ENCODE assay signal across 1 cellular context in the genomic region with DNA sequence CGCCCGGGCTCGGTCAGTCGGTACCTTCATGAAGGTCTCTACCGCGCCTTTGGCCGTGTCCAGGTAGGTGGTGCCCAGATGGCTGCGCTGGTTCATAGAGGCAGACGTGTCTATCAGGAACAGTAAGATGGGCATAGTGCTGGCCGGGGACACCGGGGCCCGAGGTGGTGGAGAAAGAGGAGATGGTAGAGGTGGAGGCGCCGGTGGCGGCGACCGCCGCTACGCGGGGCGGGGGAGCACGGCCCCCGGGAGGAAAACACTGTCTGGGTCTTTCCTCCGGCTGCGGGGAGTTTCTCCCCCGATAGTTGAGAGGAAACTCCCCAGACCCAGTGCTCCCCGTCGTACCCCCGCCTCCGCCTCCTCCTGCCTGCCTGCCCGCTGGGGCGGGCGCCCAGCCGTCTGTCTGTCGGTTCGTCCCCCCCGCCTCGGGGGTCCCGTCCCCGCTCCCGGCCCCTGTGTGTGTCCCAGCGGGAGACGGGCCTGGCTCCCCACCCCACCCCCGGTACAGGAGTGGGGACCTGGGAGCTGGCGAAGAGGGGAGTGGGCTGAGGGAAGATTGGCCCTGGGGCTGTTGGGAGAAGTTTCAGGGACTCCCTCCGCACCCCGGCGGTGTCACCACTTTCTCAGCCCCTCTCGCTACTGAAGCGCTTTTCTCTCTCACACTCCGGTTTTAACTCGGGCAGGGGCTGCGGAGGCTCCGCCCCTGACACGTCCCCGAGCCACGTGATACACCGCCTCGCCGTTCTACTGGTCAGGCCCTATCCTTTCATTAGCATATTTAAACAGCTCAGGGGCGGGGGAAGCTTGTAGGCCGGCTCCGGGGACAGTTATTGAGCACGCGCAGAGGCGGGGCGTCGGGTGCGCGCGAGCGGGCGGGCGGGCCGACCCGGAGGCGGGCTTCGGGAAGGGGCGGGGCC.
A peak's percentile ranks its signal among the peaks of the same experiment; 100 is the strongest.
TF ChIP-seq lines count a peak whose summit lies in the region.

A gene with protein sequence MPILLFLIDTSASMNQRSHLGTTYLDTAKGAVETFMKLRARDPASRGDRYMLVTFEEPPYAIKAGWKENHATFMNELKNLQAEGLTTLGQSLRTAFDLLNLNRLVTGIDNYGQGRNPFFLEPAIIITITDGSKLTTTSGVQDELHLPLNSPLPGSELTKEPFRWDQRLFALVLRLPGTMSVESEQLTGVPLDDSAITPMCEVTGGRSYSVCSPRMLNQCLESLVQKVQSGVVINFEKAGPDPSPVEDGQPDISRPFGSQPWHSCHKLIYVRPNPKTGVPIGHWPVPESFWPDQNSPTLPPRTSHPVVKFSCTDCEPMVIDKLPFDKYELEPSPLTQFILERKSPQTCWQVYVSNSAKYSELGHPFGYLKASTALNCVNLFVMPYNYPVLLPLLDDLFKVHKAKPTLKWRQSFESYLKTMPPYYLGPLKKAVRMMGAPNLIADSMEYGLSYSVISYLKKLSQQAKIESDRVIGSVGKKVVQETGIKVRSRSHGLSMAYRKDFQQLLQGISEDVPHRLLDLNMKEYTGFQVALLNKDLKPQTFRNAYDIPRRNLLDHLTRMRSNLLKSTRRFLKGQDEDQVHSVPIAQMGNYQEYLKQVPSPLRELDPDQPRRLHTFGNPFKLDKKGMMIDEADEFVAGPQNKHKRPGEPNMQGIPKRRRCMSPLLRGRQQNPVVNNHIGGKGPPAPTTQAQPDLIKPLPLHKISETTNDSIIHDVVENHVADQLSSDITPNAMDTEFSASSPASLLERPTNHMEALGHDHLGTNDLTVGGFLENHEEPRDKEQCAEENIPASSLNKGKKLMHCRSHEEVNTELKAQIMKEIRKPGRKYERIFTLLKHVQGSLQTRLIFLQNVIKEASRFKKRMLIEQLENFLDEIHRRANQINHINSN (minus strand): TSS at position 646 of the 917 bp plus-strand sequence. CDS start 511 bp downstream, at position 135.

TF ChIP-seq in HepG2, 621 proteins besides CTCF, POLR2A, EP300 and RAD21 (continued from another document and continues in another):
- TF ChIP-seq, protein P1, sequence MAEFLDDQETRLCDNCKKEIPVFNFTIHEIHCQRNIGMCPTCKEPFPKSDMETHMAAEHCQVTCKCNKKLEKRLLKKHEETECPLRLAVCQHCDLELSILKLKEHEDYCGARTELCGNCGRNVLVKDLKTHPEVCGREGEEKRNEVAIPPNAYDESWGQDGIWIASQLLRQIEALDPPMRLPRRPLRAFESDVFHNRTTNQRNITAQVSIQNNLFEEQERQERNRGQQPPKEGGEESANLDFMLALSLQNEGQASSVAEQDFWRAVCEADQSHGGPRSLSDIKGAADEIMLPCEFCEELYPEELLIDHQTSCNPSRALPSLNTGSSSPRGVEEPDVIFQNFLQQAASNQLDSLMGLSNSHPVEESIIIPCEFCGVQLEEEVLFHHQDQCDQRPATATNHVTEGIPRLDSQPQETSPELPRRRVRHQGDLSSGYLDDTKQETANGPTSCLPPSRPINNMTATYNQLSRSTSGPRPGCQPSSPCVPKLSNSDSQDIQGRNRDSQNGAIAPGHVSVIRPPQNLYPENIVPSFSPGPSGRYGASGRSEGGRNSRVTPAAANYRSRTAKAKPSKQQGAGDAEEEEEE (CRISPR knock-in tag; IDR thresholded peaks at IDR 0.05; ENCODE audit: borderline replicate concordance), result no peak; the same call in 1 of the 2 replicates
- peak; percentile 91 for TF ChIP-seq RAD51 (IDR thresholded peaks at IDR 0.05; ENCODE audit: borderline replicate concordance)
- TF ChIP-seq MED1 (CRISPR knock-in tag; IDR thresholded peaks at IDR 0.05), result peak; percentile 68
- peak; percentile 31; the same call in 1 of the 2 replicates for TF ChIP-seq ZNF138 (CRISPR knock-in tag; IDR thresholded peaks at IDR 0.05; ENCODE audit: low read depth)
- TF ChIP-seq NFKBIZ (CRISPR knock-in tag; IDR thresholded peaks at IDR 0.05), result no peak
- TF ChIP-seq, protein P2, sequence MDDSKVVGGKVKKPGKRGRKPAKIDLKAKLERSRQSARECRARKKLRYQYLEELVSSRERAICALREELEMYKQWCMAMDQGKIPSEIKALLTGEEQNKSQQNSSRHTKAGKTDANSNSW (CRISPR knock-in tag; IDR thresholded peaks at IDR 0.05; ENCODE audit: borderline replicate concordance), result no peak
- TF ChIP-seq, protein P3, sequence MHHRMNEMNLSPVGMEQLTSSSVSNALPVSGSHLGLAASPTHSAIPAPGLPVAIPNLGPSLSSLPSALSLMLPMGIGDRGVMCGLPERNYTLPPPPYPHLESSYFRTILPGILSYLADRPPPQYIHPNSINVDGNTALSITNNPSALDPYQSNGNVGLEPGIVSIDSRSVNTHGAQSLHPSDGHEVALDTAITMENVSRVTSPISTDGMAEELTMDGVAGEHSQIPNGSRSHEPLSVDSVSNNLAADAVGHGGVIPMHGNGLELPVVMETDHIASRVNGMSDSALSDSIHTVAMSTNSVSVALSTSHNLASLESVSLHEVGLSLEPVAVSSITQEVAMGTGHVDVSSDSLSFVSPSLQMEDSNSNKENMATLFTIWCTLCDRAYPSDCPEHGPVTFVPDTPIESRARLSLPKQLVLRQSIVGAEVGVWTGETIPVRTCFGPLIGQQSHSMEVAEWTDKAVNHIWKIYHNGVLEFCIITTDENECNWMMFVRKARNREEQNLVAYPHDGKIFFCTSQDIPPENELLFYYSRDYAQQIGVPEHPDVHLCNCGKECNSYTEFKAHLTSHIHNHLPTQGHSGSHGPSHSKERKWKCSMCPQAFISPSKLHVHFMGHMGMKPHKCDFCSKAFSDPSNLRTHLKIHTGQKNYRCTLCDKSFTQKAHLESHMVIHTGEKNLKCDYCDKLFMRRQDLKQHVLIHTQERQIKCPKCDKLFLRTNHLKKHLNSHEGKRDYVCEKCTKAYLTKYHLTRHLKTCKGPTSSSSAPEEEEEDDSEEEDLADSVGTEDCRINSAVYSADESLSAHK (CRISPR knock-in tag; IDR thresholded peaks at IDR 0.05; ENCODE audit: borderline replicate concordance), result peak; percentile 61; the same call in 1 of the 2 replicates
- TF ChIP-seq HDAC2 (CRISPR knock-in tag; IDR thresholded peaks at IDR 0.05), result no peak
- no peak for TF ChIP-seq ZNF30 (CRISPR knock-in tag; IDR thresholded peaks at IDR 0.05)
- TF ChIP-seq, protein P4, sequence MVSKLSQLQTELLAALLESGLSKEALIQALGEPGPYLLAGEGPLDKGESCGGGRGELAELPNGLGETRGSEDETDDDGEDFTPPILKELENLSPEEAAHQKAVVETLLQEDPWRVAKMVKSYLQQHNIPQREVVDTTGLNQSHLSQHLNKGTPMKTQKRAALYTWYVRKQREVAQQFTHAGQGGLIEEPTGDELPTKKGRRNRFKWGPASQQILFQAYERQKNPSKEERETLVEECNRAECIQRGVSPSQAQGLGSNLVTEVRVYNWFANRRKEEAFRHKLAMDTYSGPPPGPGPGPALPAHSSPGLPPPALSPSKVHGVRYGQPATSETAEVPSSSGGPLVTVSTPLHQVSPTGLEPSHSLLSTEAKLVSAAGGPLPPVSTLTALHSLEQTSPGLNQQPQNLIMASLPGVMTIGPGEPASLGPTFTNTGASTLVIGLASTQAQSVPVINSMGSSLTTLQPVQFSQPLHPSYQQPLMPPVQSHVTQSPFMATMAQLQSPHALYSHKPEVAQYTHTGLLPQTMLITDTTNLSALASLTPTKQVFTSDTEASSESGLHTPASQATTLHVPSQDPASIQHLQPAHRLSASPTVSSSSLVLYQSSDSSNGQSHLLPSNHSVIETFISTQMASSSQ (IDR thresholded peaks at IDR 0.05; ENCODE audit: low read depth), result no peak
- TF ChIP-seq, protein P4 (CRISPR knock-in tag; IDR thresholded peaks at IDR 0.05; ENCODE audit: borderline replicate concordance), result no peak; the same call in 1 of the 2 replicates
- TF ChIP-seq SP2 (CRISPR knock-in tag; IDR thresholded peaks at IDR 0.05), result no peak
- TF ChIP-seq, protein P5, sequence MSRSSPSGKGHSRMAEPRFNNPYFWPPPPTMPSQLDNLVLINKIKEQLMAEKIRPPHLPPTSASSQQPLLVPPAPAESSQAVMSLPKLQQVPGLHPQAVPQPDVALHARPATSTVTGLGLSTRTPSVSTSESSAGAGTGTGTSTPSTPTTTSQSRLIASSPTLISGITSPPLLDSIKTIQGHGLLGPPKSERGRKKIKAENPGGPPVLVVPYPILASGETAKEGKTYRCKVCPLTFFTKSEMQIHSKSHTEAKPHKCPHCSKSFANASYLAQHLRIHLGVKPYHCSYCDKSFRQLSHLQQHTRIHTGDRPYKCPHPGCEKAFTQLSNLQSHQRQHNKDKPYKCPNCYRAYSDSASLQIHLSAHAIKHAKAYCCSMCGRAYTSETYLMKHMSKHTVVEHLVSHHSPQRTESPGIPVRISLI (CRISPR knock-in tag; IDR thresholded peaks at IDR 0.05; ENCODE audit: borderline replicate concordance), result peak; percentile 25; the same call in 1 of the 2 replicates
- peak; percentile 15; the same call in 1 of the 2 replicates for TF ChIP-seq MEIS2 (CRISPR knock-in tag; IDR thresholded peaks at IDR 0.05)
- TF ChIP-seq SIN3B (IDR thresholded peaks at IDR 0.05; ENCODE audit: low read length), result peak; percentile 59; the same call in 1 of the 2 replicates
- TF ChIP-seq ZNF773 (CRISPR knock-in tag; IDR thresholded peaks at IDR 0.05; ENCODE audit: borderline replicate concordance), result 0 out of 2 replicates have a peak, but pooled peaks have one; percentile 33
- no peak for TF ChIP-seq ZNF20 (CRISPR knock-in tag; IDR thresholded peaks at IDR 0.05)
- TF ChIP-seq, protein P6, sequence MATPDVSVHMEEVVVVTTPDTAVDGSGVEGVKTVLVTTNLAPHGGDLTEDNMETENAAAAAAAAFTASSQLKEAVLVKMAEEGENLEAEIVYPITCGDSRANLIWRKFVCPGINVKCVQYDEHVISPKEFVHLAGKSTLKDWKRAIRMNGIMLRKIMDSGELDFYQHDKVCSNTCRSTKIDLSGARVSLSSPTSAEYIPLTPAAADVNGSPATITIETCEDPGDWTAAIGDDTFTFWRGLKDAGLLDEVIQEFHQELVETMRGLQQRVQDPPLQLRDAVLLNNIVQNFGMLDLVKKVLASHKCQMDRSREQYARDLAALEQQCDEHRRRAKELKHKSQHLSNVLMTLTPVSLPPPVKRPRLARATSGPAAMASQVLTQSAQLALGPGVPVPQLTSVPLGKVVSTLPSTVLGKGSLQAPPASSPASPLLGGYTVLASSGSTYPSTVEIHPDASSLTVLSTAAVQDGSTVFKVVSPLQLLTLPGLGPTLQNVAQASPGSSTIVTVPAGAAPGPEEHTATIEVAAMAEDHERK (CRISPR knock-in tag; IDR thresholded peaks at IDR 0.05; ENCODE audit: low read depth), result no peak
- TF ChIP-seq ZMAT3 (CRISPR knock-in tag; conservative IDR thresholded peaks at IDR 0.05), result peak; percentile 84
- TF ChIP-seq, protein P7, sequence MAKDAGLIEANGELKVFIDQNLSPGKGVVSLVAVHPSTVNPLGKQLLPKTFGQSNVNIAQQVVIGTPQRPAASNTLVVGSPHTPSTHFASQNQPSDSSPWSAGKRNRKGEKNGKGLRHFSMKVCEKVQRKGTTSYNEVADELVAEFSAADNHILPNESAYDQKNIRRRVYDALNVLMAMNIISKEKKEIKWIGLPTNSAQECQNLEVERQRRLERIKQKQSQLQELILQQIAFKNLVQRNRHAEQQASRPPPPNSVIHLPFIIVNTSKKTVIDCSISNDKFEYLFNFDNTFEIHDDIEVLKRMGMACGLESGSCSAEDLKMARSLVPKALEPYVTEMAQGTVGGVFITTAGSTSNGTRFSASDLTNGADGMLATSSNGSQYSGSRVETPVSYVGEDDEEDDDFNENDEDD (CRISPR knock-in tag; IDR thresholded peaks at IDR 0.05; ENCODE audit: borderline replicate concordance), result no peak
- 0 out of 2 replicates have a peak, but pooled peaks have one; percentile 38 for TF ChIP-seq ZIK1 (CRISPR knock-in tag; IDR thresholded peaks at IDR 0.05; ENCODE audit: borderline replicate concordance, low read depth)
- TF ChIP-seq ZBTB42 (CRISPR knock-in tag; IDR thresholded peaks at IDR 0.05), result 0 out of 2 replicates have a peak, but pooled peaks have one; percentile 74
- TF ChIP-seq ZNF552 (CRISPR knock-in tag; IDR thresholded peaks at IDR 0.05; ENCODE audit: borderline replicate concordance), result no peak
- peak; percentile 33; the same call in 1 of the 2 replicates for TF ChIP-seq BCL6 (CRISPR knock-in tag; IDR thresholded peaks at IDR 0.05)
- peak; percentile 33; the same call in 1 of the 2 replicates for TF ChIP-seq TARDBP (CRISPR knock-in tag; IDR thresholded peaks at IDR 0.05)
- peak; percentile 85 for TF ChIP-seq ZNF256 (CRISPR knock-in tag; conservative IDR thresholded peaks at IDR 0.05)
- peak; percentile 43; the same call in 1 of the 2 replicates for TF ChIP-seq ZNF563 (CRISPR knock-in tag; IDR thresholded peaks at IDR 0.05)
- TF ChIP-seq, protein P8, sequence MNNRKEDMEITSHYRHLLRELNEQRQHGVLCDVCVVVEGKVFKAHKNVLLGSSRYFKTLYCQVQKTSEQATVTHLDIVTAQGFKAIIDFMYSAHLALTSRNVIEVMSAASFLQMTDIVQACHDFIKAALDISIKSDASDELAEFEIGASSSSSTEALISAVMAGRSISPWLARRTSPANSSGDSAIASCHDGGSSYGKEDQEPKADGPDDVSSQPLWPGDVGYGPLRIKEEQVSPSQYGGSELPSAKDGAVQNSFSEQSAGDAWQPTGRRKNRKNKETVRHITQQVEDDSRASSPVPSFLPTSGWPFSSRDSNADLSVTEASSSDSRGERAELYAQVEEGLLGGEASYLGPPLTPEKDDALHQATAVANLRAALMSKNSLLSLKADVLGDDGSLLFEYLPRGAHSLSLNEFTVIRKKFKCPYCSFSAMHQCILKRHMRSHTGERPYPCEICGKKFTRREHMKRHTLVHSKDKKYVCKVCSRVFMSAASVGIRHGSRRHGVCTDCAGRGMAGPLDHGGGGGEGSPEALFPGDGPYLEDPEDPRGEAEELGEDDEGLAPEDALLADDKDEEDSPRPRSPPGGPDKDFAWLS (CRISPR knock-in tag; IDR thresholded peaks at IDR 0.05; ENCODE audit: borderline replicate concordance), result no peak
- no peak for TF ChIP-seq ZKSCAN5 (CRISPR knock-in tag; IDR thresholded peaks at IDR 0.05)
- TF ChIP-seq ZC3H13 (CRISPR knock-in tag; IDR thresholded peaks at IDR 0.05), result 0 out of 2 replicates have a peak, but pooled peaks have one; percentile 75
- no peak for TF ChIP-seq ZEB1 (IDR thresholded peaks at IDR 0.05; ENCODE audit: insufficient replicate concordance, low read depth)
- 0 out of 2 replicates have a peak, but pooled peaks have one; percentile 85 for TF ChIP-seq SNAPC2 (CRISPR knock-in tag; IDR thresholded peaks at IDR 0.05)
- TF ChIP-seq, protein P9, sequence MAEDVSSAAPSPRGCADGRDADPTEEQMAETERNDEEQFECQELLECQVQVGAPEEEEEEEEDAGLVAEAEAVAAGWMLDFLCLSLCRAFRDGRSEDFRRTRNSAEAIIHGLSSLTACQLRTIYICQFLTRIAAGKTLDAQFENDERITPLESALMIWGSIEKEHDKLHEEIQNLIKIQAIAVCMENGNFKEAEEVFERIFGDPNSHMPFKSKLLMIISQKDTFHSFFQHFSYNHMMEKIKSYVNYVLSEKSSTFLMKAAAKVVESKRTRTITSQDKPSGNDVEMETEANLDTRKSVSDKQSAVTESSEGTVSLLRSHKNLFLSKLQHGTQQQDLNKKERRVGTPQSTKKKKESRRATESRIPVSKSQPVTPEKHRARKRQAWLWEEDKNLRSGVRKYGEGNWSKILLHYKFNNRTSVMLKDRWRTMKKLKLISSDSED (CRISPR knock-in tag; IDR thresholded peaks at IDR 0.05), result no peak
- TF ChIP-seq FOXP1 (IDR thresholded peaks at IDR 0.05), result no peak
- no peak for TF ChIP-seq FOXP1 (CRISPR knock-in tag; IDR thresholded peaks at IDR 0.05)
- TF ChIP-seq ZNF83 (CRISPR knock-in tag; IDR thresholded peaks at IDR 0.05; ENCODE audit: borderline replicate concordance), result no peak
